13 cellular contexts compared by ENCODE assay signal in the genomic region with DNA sequence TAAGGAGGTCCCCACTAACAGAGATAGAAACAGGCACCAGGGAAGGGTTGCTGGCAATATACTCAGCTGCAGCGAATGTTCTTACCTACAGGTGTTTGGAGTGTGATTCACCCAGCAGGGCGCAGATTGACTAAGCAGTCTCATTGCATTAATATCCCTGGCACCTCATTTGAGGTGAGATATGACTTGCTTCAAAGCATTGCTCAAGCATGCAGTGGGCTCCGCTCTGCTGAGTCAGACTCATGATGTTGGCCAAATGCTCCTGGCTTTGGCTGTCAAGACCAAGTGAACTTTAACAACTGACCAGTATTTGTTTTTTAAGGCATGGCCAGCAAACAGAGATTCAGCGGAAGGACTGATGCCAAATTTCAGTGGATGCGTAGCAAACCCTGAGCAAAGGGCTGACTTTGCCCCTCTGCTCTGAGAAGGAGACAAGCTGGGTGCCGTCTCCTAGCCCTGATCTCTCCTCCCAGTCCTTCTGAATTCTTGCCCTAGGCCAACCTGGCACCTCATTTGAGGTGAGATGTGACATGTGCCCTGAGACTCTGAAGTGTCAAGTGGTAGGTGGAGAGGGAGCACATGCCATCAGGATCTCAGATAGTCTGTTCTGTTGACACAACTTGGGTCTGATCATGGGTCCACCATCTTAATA.
DNase-seq lines count a peak whose midpoint lies in the region; ATAC-seq and TF ChIP-seq lines count a peak whose summit lies in the region.
"Had no signal": no experiment of that assay in that cellular context is flagged by ENCODE, and none has a peak within 500 bp of the region (broad histone marks: within the 10 kb centered on the region; RNA-seq: fewer than 3 reads in every experiment).

No MANE protein-coding gene starts in this region.

- H3K27ac ChIP-seq in OCI-LY3 (ENCODE audit: low read length) (no peak overlapping the region), fibroblast of lung (ENCODE audit: insufficient read depth, low read length) (no peak overlapping the region)

- H3K4me1 ChIP-seq in OCI-LY3 (ENCODE audit: low read length) (peaks cover 27% of the 10 kb centered on the region), fibroblast of lung (ENCODE audit: control insufficient read depth, extremely low read depth, insufficient read depth, low read length) (no peaks in the 10 kb centered on the region)

- H4K20me1 ChIP-seq in OCI-LY3 (ENCODE audit: insufficient read depth, low read length) (no peaks in the 10 kb centered on the region), fibroblast of lung (ENCODE audit: control insufficient read depth, extremely low read depth, insufficient read depth, low read length) (no peaks in the 10 kb centered on the region)

- no peak overlapping the region for H3K4me3 ChIP-seq in AG10803 (ENCODE audit: low read length)
- no peak overlapping the region for H3K4me3 ChIP-seq in OCI-LY3 (ENCODE audit: low read length)
- H3K4me3 ChIP-seq in fibroblast of lung (replicated peaks in 1 of 4; ENCODE audit: control extremely low read depth in 1 of 4, insufficient read depth in 1 of 4, low read depth in 3 of 4, low read length in 4 of 4), result no peak overlapping the region

- ATAC-seq in GM18520 (IDR thresholded peaks at IDR 0.05; ENCODE audit: unreplicated experiment), result peak; percentile 64
- no peak for ATAC-seq in GM18870 (IDR thresholded peaks at IDR 0.05; ENCODE audit: unreplicated experiment)

- H3K36me3 ChIP-seq in OCI-LY3 (replicated peaks; ENCODE audit: low read depth, low read length) (no peaks in the 10 kb centered on the region), fibroblast of lung (ENCODE audit: control insufficient read depth, insufficient read depth, low read length) (no peaks in the 10 kb centered on the region)

- H3K27me3 ChIP-seq in OCI-LY3 (ENCODE audit: low read depth, low read length), result peaks cover 14% of the 10 kb centered on the region
- H3K27me3 ChIP-seq in fibroblast of lung (ENCODE audit: control insufficient read depth, insufficient read depth, low read length), result no peaks in the 10 kb centered on the region

- no peaks in the 10 kb centered on the region for H3K9me3 ChIP-seq in OCI-LY3 (ENCODE audit: insufficient read depth, low read length)
- no peaks in the 10 kb centered on the region for H3K9me3 ChIP-seq in fibroblast of lung (ENCODE audit: control insufficient read depth, insufficient read depth, low read depth, low read length)

- H3K9ac ChIP-seq in OCI-LY3 (ENCODE audit: low read length), result no peak overlapping the region
- no peak overlapping the region for H3K9ac ChIP-seq in fibroblast of lung (ENCODE audit: insufficient read depth, low read length)

- no peak for TF ChIP-seq CTCF in AG10803 (conservative IDR thresholded peaks at IDR 0.05; ENCODE audit: low read length)
- TF ChIP-seq CTCF in OCI-LY3 (IDR thresholded peaks at IDR 0.05; ENCODE audit: low read depth, low read length), result no peak
- no peak for TF ChIP-seq CTCF in fibroblast of lung (conservative IDR thresholded peaks at IDR 0.05 in 1 of 2, IDR thresholded peaks at IDR 0.05 in 1 of 2; ENCODE audit: low read depth in 1 of 2, low read length in 2 of 2)

- no peak overlapping the region for H2AFZ ChIP-seq in OCI-LY3 (ENCODE audit: low read depth, low read length)
- H2AFZ ChIP-seq in fibroblast of lung (ENCODE audit: low read length), result no peak overlapping the region

- DNase-seq in AG10803 (ENCODE audit: low read depth), result peak; percentile 18
- peak; percentile 17 to 98 for DNase-seq in fibroblast of lung (ENCODE audit: low read depth in 2 of 2)
- no peak for DNase-seq in SKM-1 treated with dmso at 0.1 percent for 144 hours (lab: John Stamatoyannopoulos, UW; ENCODE audit: unreplicated experiment)
- DNase-seq in NCI-H510A treated with DMSO at 0.1 percent for 48 hours (lab: John Stamatoyannopoulos, UW), result no peak
- DNase-seq in NCI-H446 treated with DMSO at 0.1 percent for 48 hours (lab: John Stamatoyannopoulos, UW), result no peak
- DNase-seq: dermis blood vessel endothelial cell; MV-4-11; NCI-H774; stimulated activated naive CD4-positive, alpha-beta T cell; T1000 had no signal

- H3K79me2 ChIP-seq in OCI-LY3 (ENCODE audit: low read length), result no peaks in the 10 kb centered on the region
- H3K79me2 ChIP-seq in fibroblast of lung (ENCODE audit: control insufficient read depth, insufficient read depth, low read length), result no peaks in the 10 kb centered on the region

- H3K4me2 ChIP-seq in OCI-LY3 (ENCODE audit: low read length), result peak overlapping the region; percentile 44
- H3K4me2 ChIP-seq in fibroblast of lung (ENCODE audit: extremely low read depth, insufficient read depth, low read length), result no peak overlapping the region

Comparison
In these comparisons a context has a peak if more than half of its experiments do, and no peak if none do; other contexts are left out.
1. DNase-seq: peak in AG10803 (single experiment) and fibroblast of lung (2 of 2); none in SKM-1 treated with dmso at 0.1 percent for 144 hours (single experiment), NCI-H510A treated with DMSO at 0.1 percent for 48 hours (single experiment) and NCI-H446 treated with DMSO at 0.1 percent for 48 hours (single experiment).